Comparison of ENCODE assay signal across 13 cellular contexts in the genomic region with DNA sequence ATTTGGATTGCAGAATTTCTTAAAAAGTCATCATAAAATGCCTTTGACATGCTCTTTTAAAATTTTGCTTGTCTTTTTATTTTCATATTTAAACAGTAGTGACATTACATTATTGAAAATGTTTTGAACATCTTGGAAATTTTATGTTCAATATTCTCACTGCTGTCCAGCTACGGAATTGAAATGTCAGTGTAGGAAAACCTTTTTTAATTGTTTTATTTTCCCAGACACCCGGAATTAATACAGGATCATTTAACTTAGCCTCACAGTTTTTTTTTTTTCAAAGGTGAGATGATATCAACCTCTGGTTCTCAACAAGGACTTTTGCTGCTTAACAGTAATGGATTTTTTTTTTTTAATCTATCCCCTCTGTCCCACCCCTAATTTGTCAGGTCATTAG. TPM values are rescaled to one million over a fixed set of nuclear protein-coding genes. Genes with fewer than 3 reads are reported as not detected.
DNase-seq lines count a peak whose midpoint lies in the region; ATAC-seq, FAIRE-seq and TF ChIP-seq lines count a peak whose summit lies in the region.
"Had no signal": no experiment of that assay in that cellular context is flagged by ENCODE, and none has a peak within 500 bp of the region (broad histone marks: within the 10 kb centered on the region; RNA-seq: fewer than 3 reads in every experiment).

No MANE protein-coding gene starts in this region.

- H3K27me3 Mint-ChIP-seq in activated CD8-positive, alpha-beta T cell treated with anti-CD3 and anti-CD28 coated beads for 36 hours: no peaks in the 10 kb centered on the region
- H3K27me3 Mint-ChIP-seq: dendritic cell treated with granulocyte-macrophage colony-stimulating factor and Interleukin-4, amounts not matched to agents 40 ng/mL and 50 ng/mL, for 4 days had no signal

- WGBS in A549 (ENCODE audit: missing lambda C conversion rate): 68% methylated on average over 2 of the region's 2 CpGs
- WGBS in aorta, 2 donors: 54 to 57% methylated on average over 2 of the region's 2 CpGs

- H3K4me1 ChIP-seq in A549 (peaks cover 74% of the 10 kb centered on the region), iPS-20b (ENCODE audit: insufficient read depth, low read length) (peaks cover 45% of the 10 kb centered on the region), aorta (ENCODE audit: control insufficient read depth in 1 of 2, insufficient read depth in 2 of 2, low read length in 2 of 2) (peaks cover 5 to 6% of the 10 kb centered on the region in 2 donors)

- peaks cover 73% of the 10 kb centered on the region for H3K4me1 Mint-ChIP-seq in activated CD8-positive, alpha-beta T cell treated with anti-CD3 and anti-CD28 coated beads for 36 hours (ENCODE audit: low read depth)

- FAIRE-seq in A549 (lab: Jason Lieb, UNC): no peak
- FAIRE-seq: GM12892 had no signal

- intact Hi-C loops in activated CD8-positive, alpha-beta T cell treated with anti-CD3 and anti-CD28 coated beads for 36 hours (cut with micrococcal nuclease): no loop called here
- intact Hi-C loops in aorta (cut with DNase I): no loop called here

- TF ChIP-seq CTCF in A549 (IDR thresholded peaks at IDR 0.05): no peak
- TF ChIP-seq CTCF in GM12864 (IDR thresholded peaks at IDR 0.05; ENCODE audit: low read depth, low read length, missing control alignments): no peak
- TF ChIP-seq CTCF in activated CD8-positive, alpha-beta T cell treated with anti-CD3 and anti-CD28 coated beads for 36 hours (IDR thresholded peaks at IDR 0.05): no peak

- POLR2A ChIA-PET in A549 (lab: Yijun Ruan, JAX): no interaction called here
- POLR2A ChIA-PET in activated CD8-positive, alpha-beta T cell treated with anti-CD3 and anti-CD28 coated beads for 36 hours (lab: Charles Lee): no interaction called here

- H3K27ac Mint-ChIP-seq in activated CD8-positive, alpha-beta T cell treated with anti-CD3 and anti-CD28 coated beads for 36 hours: peak overlapping the region; percentile 81

- TF ChIP-seq POLR2A in A549 (IDR thresholded peaks at IDR 0.05; ENCODE audit: low read length): no peak

- H3K9me3 Mint-ChIP-seq in activated CD8-positive, alpha-beta T cell treated with anti-CD3 and anti-CD28 coated beads for 36 hours: no peaks in the 10 kb centered on the region
- H3K9me3 Mint-ChIP-seq: dendritic cell treated with granulocyte-macrophage colony-stimulating factor and Interleukin-4, amounts not matched to agents 40 ng/mL and 50 ng/mL, for 4 days had no signal

- H3K4me3 Mint-ChIP-seq in activated CD8-positive, alpha-beta T cell treated with anti-CD3 and anti-CD28 coated beads for 36 hours: no peak overlapping the region
- H3K4me3 Mint-ChIP-seq: dendritic cell treated with granulocyte-macrophage colony-stimulating factor and Interleukin-4, amounts not matched to agents 40 ng/mL and 50 ng/mL, for 4 days had no signal

- ATAC-seq in A549 (no peak), aorta (ENCODE audit: low FRiP score) (no peak), HG03175 (IDR thresholded peaks at IDR 0.05; ENCODE audit: unreplicated experiment) (no peak), GM19324 (IDR thresholded peaks at IDR 0.05; ENCODE audit: low FRiP score, unreplicated experiment) (no peak)
- no peak for ATAC-seq in activated CD8-positive, alpha-beta T cell treated with anti-CD3 and anti-CD28 coated beads for 36 hours

- DNase-seq in A549 (ENCODE audit: low read depth in 1 of 2, low spot score in 1 of 2) (no peak), GM12864 (ENCODE audit: low read depth) (no peak), aorta (no peak), SW480 (ENCODE audit: low spot score) (no peak)
- no peak for DNase-seq in activated CD8-positive, alpha-beta T cell treated with anti-CD3 and anti-CD28 coated beads for 36 hours
- DNase-seq: activated T-cell treated with anti-CD3 and anti-CD28 coated beads for 4 hours, NCI-H510A treated with DMSO at 0.1 percent for 48 hours had no signal

- no peak overlapping the region; the same call in 2 of the 3 replicates for H3K4me3 ChIP-seq in A549
- peak overlapping the region; percentile 25; the same call in 1 of the 2 replicates for H3K4me3 ChIP-seq in GM12864 (ENCODE audit: low read depth, low read length)
- H3K4me3 ChIP-seq in iPS-20b (ENCODE audit: low read length): peak overlapping the region; percentile 86
- H3K4me3 ChIP-seq in aorta (ENCODE audit: low read length in 2 of 2): no peak overlapping the region
- H3K4me3 ChIP-seq: suprapubic skin had no signal

- CTCF ChIA-PET in A549 (lab: Yijun Ruan, JAX): interaction anchor here (1.5 kb wide), 1 partner anchor 152 kb away, joined by 6 read pairs; no protein-coding TSS in a partner anchor
- CTCF ChIA-PET in activated CD8-positive, alpha-beta T cell treated with anti-CD3 and anti-CD28 coated beads for 36 hours (lab: Charles Lee): interaction anchor here (0.9 to 12.3 kb wide), 3 partner anchors 17 to 146 kb away, joined by 3 to 153 read pairs (median 3); a partner anchor contains a TSS

- H3K36me3 ChIP-seq in iPS-20b (ENCODE audit: insufficient read depth, low read depth, low read length) (peaks cover 78% of the 10 kb centered on the region), aorta (ENCODE audit: control insufficient read depth in 1 of 2, insufficient read depth in 2 of 2, low read length in 1 of 2) (peaks cover 0 to 2% of the 10 kb centered on the region in 2 donors)

- no peak overlapping the region for H3K27ac ChIP-seq in A549
- no peak overlapping the region for H3K27ac ChIP-seq in iPS-20b (ENCODE audit: low read length)
- H3K27ac ChIP-seq in aorta (ENCODE audit: low read depth in 1 of 2, low read length in 2 of 2): no peak overlapping the region
- H3K27ac ChIP-seq: suprapubic skin had no signal

- peak overlapping the region; percentile 52; the same call in 1 of the 2 replicates for H3K9ac ChIP-seq in iPS-20b (ENCODE audit: low read depth, low read length)

- TF ChIP-seq RAD21 in A549 (conservative IDR thresholded peaks at IDR 0.05 in 1 of 2, IDR thresholded peaks at IDR 0.05 in 1 of 2): no peak

- H3K36me3 Mint-ChIP-seq in activated CD8-positive, alpha-beta T cell treated with anti-CD3 and anti-CD28 coated beads for 36 hours (ENCODE audit: low read depth): peaks cover 74% of the 10 kb centered on the region

- no peak for TF ChIP-seq EP300 in A549 (IDR thresholded peaks at IDR 0.05)

- H3K4me2 ChIP-seq in A549: peak overlapping the region; percentile 90

- H3K27me3 ChIP-seq in iPS-20b (ENCODE audit: insufficient read depth, low read length): no peaks in the 10 kb centered on the region
- no peaks in the 10 kb centered on the region for H3K27me3 ChIP-seq in aorta (ENCODE audit: control insufficient read depth in 1 of 2, insufficient read depth in 2 of 2, low read length in 1 of 2)
- H3K27me3 ChIP-seq: suprapubic skin had no signal

- H3K9me3 ChIP-seq in A549 (no peaks in the 10 kb centered on the region), iPS-20b (ENCODE audit: insufficient read depth, low read depth, low read length) (no peaks in the 10 kb centered on the region), aorta (ENCODE audit: control insufficient read depth, low read length) (no peaks in the 10 kb centered on the region)
- H3K9me3 ChIP-seq: suprapubic skin had no signal

TF ChIP-seq in A549, 52 proteins besides CTCF, POLR2A, EP300 and RAD21 (continues in another document):
- TF ChIP-seq EHMT2 (IDR thresholded peaks at IDR 0.05; ENCODE audit: low read depth) (no peak), CBX2 (IDR thresholded peaks at IDR 0.05; ENCODE audit: borderline replicate concordance, low read depth) (no peak), ZSCAN20 (CRISPR knock-in tag; IDR thresholded peaks at IDR 0.05) (no peak), CEBPB (IDR thresholded peaks at IDR 0.05) (no peak), RCOR1 (IDR thresholded peaks at IDR 0.05; ENCODE audit: low read depth, low read length) (no peak), TFCP2L1 (CRISPR knock-in tag; IDR thresholded peaks at IDR 0.05) (no peak), MAFK (IDR thresholded peaks at IDR 0.05; ENCODE audit: partially characterized antibody) (no peak), KDM5A (IDR thresholded peaks at IDR 0.05) (no peak)
- TF ChIP-seq, protein P1, sequence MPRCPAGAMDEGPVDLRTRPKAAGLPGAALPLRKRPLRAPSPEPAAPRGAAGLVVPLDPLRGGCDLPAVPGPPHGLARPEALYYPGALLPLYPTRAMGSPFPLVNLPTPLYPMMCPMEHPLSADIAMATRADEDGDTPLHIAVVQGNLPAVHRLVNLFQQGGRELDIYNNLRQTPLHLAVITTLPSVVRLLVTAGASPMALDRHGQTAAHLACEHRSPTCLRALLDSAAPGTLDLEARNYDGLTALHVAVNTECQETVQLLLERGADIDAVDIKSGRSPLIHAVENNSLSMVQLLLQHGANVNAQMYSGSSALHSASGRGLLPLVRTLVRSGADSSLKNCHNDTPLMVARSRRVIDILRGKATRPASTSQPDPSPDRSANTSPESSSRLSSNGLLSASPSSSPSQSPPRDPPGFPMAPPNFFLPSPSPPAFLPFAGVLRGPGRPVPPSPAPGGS (IDR thresholded peaks at IDR 0.05): no peak
- TF ChIP-seq, protein P2, sequence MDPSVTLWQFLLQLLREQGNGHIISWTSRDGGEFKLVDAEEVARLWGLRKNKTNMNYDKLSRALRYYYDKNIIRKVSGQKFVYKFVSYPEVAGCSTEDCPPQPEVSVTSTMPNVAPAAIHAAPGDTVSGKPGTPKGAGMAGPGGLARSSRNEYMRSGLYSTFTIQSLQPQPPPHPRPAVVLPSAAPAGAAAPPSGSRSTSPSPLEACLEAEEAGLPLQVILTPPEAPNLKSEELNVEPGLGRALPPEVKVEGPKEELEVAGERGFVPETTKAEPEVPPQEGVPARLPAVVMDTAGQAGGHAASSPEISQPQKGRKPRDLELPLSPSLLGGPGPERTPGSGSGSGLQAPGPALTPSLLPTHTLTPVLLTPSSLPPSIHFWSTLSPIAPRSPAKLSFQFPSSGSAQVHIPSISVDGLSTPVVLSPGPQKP (IDR thresholded peaks at IDR 0.05; ENCODE audit: low read depth, low read length): no peak

RNA-seq across cellular contexts. Expression of a gene that starts 4.1 kb away (rescaled TPM):
- polyA plus RNA-seq in A549 (2011; rRNA removed): 14.0 and 15.0 TPM in 2 replicates
- 6.8 and 8.0 TPM in 2 replicates for polyA plus RNA-seq in A549 (2012; cell fraction: cytosol; rRNA removed)
- polyA plus RNA-seq in A549 (2012; cell fraction: nucleus; rRNA removed): 8.3 and 9.2 TPM in 2 replicates
- polyA plus RNA-seq in A549 (2017; fragmentation: RNase III; extraction: RNeasy Plus Mini Kit Qiagen cat#74134 plus additional on column Dnase treatment): 8.0 to 8.7 TPM (median 8.2 TPM) in 3 replicates
- polyA minus RNA-seq in A549 (2011; rRNA and poly(A)+ RNA removed): 67.6 and 83.1 TPM in 2 replicates
- total RNA-seq in activated CD8-positive, alpha-beta T cell treated with anti-CD3 and anti-CD28 coated beads for 36 hours: 10 to 100 TPM; 70.8 to 72.5 TPM
- 10 to 100 TPM; 18.7 to 22.5 TPM for total RNA-seq in aorta
- polyA plus RNA-seq in aorta: 1 to 10 TPM in 1 of 2 donors, under 1 TPM in 1; 0.38 to 2.8 TPM

RNA-seq across cellular contexts. Expression of a gene that starts 47.6 kb away (rescaled TPM):
- polyA plus RNA-seq in A549 (2011; rRNA removed) (176 and 188 TPM in 2 replicates), A549 (2017; fragmentation: RNase III; extraction: RNeasy Plus Mini Kit Qiagen cat#74134 plus additional on column Dnase treatment) (47.2 to 71.8 TPM (median 61.0 TPM) in 3 replicates), aorta (10 to 100 TPM; 11.5 to 19.1 TPM)
- polyA plus RNA-seq in A549 (2012; cell fraction: cytosol; rRNA removed): 15.3 and 21.3 TPM in 2 replicates
- polyA plus RNA-seq in A549 (2012; cell fraction: nucleus; rRNA removed): 7.4 and 12.9 TPM in 2 replicates
- polyA minus RNA-seq in A549 (2011; rRNA and poly(A)+ RNA removed): 96.7 and 113 TPM in 2 replicates
- total RNA-seq in activated CD8-positive, alpha-beta T cell treated with anti-CD3 and anti-CD28 coated beads for 36 hours: under 1 TPM; 0.27 to 0.51 TPM
- 10 to 100 TPM; 18.5 to 23.2 TPM for total RNA-seq in aorta

Comparison
In these comparisons a context has a peak if more than half of its experiments do, and no peak if none do; other contexts are left out.
1. H3K4me3 ChIP-seq: peak in GM12864 (single experiment) and iPS-20b (single experiment); none in A549 (single experiment) and aorta (0 of 2).
2. RNA of a gene that starts 47.6 kb away (total RNA-seq): 18.5 to 23.2 TPM in aorta; 0.27 to 0.51 TPM in activated CD8-positive, alpha-beta T cell treated with anti-CD3 and anti-CD28 coated beads for 36 hours; every median in the first group is over 10 times any median in the second.